In genomic region chr9:96556701-96557461, GRCh38 we compare ENCODE assay signal across 9 cellular contexts.
DNase-seq lines count a peak whose midpoint lies in the region; FAIRE-seq and TF ChIP-seq lines count a peak whose summit lies in the region.
"Had no signal": no experiment of that assay in that cellular context is flagged by ENCODE, and none has a peak within 500 bp of the region (broad histone marks: within the 10 kb centered on the region; RNA-seq: fewer than 3 reads in every experiment).

No MANE protein-coding gene starts in this region.

- no peaks in the 10 kb centered on the region for H3K23me2 ChIP-seq in H1 (ENCODE audit: low read depth, low read length)

- FAIRE-seq in H54 (lab: Jason Lieb, UNC) (peak; percentile 97), H1 (lab: Jason Lieb, UNC) (no peak)

- H3K9me3 Mint-ChIP-seq in activated naive CD4-positive, alpha-beta T cell treated with anti-CD3 and anti-CD28 coated beads, Interleukin-2, amount 10 ng/mL, durations not matched to agents 7 days and 5 days, result no peaks in the 10 kb centered on the region
- H3K9me3 Mint-ChIP-seq: nephron had no signal

- no peak for TF ChIP-seq RAD21 in H1 (IDR thresholded peaks at IDR 0.05 in 1 of 2, conservative IDR thresholded peaks at IDR 0.05 in 1 of 2; ENCODE audit: low read depth in 2 of 2, low read length in 2 of 2)

- H3K27ac Mint-ChIP-seq in activated naive CD4-positive, alpha-beta T cell treated with anti-CD3 and anti-CD28 coated beads, Interleukin-2, amount 10 ng/mL, durations not matched to agents 7 days and 5 days, result no peak overlapping the region
- H3K27ac Mint-ChIP-seq: nephron had no signal

- H3K4me2 ChIP-seq in H1 (ENCODE audit: insufficient read depth in 1 of 2, low read depth in 2 of 2, low read length in 2 of 2), result no peak overlapping the region

- H4K8ac ChIP-seq in H1 (ENCODE audit: extremely low read depth, insufficient read depth, low read length), result no peak overlapping the region

- intact Hi-C loops in stomach (cut with DNase I; ENCODE audit: low total_unique reads), result no loop called here

- H2BK20ac ChIP-seq in H1 (ENCODE audit: low read length), result no peak overlapping the region

- no peak overlapping the region for H2BK120ac ChIP-seq in H1 (replicated peaks; ENCODE audit: low read depth, low read length)

- peak overlapping the region; percentile 67 for H3K4ac ChIP-seq in H1 (replicated peaks; ENCODE audit: insufficient read length, low read depth, low read length)

- no peaks in the 10 kb centered on the region for H3K27me3 ChIP-seq in H1 (replicated peaks in 1 of 4; ENCODE audit: control insufficient read depth in 3 of 4, extremely low read depth in 1 of 4, insufficient read depth in 3 of 4, low read length in 3 of 4)
- H3K27me3 ChIP-seq in stomach, result no peaks in the 10 kb centered on the region

- H3K56ac ChIP-seq in H1 (replicated peaks; ENCODE audit: insufficient read length, low read depth, low read length), result peak overlapping the region; percentile 22

- peaks cover 2 to 7% of the 10 kb centered on the region in 2 experiments for H4K20me1 ChIP-seq in H1 (replicated peaks in 1 of 2; ENCODE audit: control insufficient read depth in 1 of 2, insufficient read depth in 2 of 2, low read length in 2 of 2)

- H2BK5ac ChIP-seq in H1 (ENCODE audit: low read depth, low read length), result no peak overlapping the region

- H3K9me3 ChIP-seq in H1 (ENCODE audit: insufficient read depth in 2 of 2, low read depth in 1 of 2, low read length in 1 of 2) (no peaks in the 10 kb centered on the region), stomach (no peaks in the 10 kb centered on the region)

- H4K91ac ChIP-seq in H1 (replicated peaks; ENCODE audit: insufficient read length, low read length), result no peak overlapping the region

- no peak overlapping the region for H2BK12ac ChIP-seq in H1 (ENCODE audit: low read depth, low read length)

- H3K27me3 Mint-ChIP-seq in activated naive CD4-positive, alpha-beta T cell treated with anti-CD3 and anti-CD28 coated beads, Interleukin-2, amount 10 ng/mL, durations not matched to agents 7 days and 5 days, result no peaks in the 10 kb centered on the region

- no peak overlapping the region for H2AFZ ChIP-seq in H1 (ENCODE audit: low read length)

- peak overlapping the region; percentile 27 for H3K23ac ChIP-seq in H1 (ENCODE audit: insufficient read length)

- peak; percentile 52 for DNase-seq in H54 (ENCODE audit: insufficient read length, low spot score)
- DNase-seq in H1 (ENCODE audit: low read depth in 1 of 2, low spot score in 2 of 2), result no peak
- DNase-seq in medulla oblongata (ENCODE audit: extremely low spot score), result peak; percentile 66
- no peak for DNase-seq in stomach
- DNase-seq in activated naive CD4-positive, alpha-beta T cell treated with anti-CD3 and anti-CD28 coated beads, Interleukin-2, amount 10 ng/mL, durations not matched to agents 7 days and 5 days, result no peak
- DNase-seq in NCI-H187 treated with DMSO at 0.1 percent for 48 hours (lab: John Stamatoyannopoulos, UW), result no peak
- no peak for DNase-seq in activated effector memory CD4-positive, alpha-beta T cell treated with anti-CD3 and anti-CD28 coated beads, Interleukin-2, amount 50 U/mL, for 16 hours
- DNase-seq in stimulated activated CD4-positive, alpha-beta T cell treated with anti-CD3 and anti-CD28 coated beads, Interleukin-2, amount 100 ng/mL, for 24 hours, result no peak

- TF ChIP-seq POLR2A in H54 (IDR thresholded peaks at IDR 0.05; ENCODE audit: low read depth, low read length), result 0 out of 2 replicates have a peak, but pooled peaks have one; percentile 15
- no peak for TF ChIP-seq POLR2A in H1 (IDR thresholded peaks at IDR 0.05; ENCODE audit: control extremely low read depth in 1 of 2, low read depth in 2 of 2, low read length in 2 of 2)
- no peak for TF ChIP-seq POLR2A in stomach (IDR thresholded peaks at IDR 0.05)

- peaks cover 3% of the 10 kb centered on the region; the same call in 1 of the 2 replicates for H3K79me1 ChIP-seq in H1 (ENCODE audit: low read depth, low read length)

- no peak overlapping the region for H3K9ac ChIP-seq in H1 (replicated peaks in 1 of 4; ENCODE audit: extremely low read depth in 1 of 4, low read depth in 3 of 4, low read length in 3 of 4)

- no peak overlapping the region for H3K4me3 Mint-ChIP-seq in activated naive CD4-positive, alpha-beta T cell treated with anti-CD3 and anti-CD28 coated beads, Interleukin-2, amount 10 ng/mL, durations not matched to agents 7 days and 5 days
- H3K4me3 Mint-ChIP-seq: nephron had no signal

- H3K14ac ChIP-seq in H1 (ENCODE audit: insufficient read length), result no peak overlapping the region

- peaks cover 2 to 8% (median 4%) of the 10 kb centered on the region in 4 experiments; a peak in 4 of 7 replicates for H3K4me1 ChIP-seq in H1 (replicated peaks in 1 of 4; ENCODE audit: control insufficient read depth in 3 of 4, insufficient read depth in 4 of 4, low read length in 3 of 4)
- peaks cover 0 to 24% (median 6%) of the 10 kb centered on the region in 4 donors for H3K4me1 ChIP-seq in stomach

- no peak overlapping the region for H4K5ac ChIP-seq in H1 (ENCODE audit: insufficient read length, low read depth, low read length)

- H3K36me3 ChIP-seq in H1 (ENCODE audit: control insufficient read depth in 2 of 4, insufficient read depth in 4 of 4, low read length in 3 of 4) (peaks cover 0 to under 1% (median under 1%) of the 10 kb centered on the region in 4 experiments; a peak in 1 of 8 replicates), stomach (peaks cover 0 to 22% (median 19%) of the 10 kb centered on the region in 4 donors)

- POLR2A ChIA-PET in H1 (lab: Charles Lee; ENCODE audit: partially characterized antibody), result interaction anchor here (1.0 to 1.6 kb wide), 2 partner anchors 10 to 17 kb away, joined by 3 read pairs; no protein-coding TSS in a partner anchor

- no peak overlapping the region for H3K27ac ChIP-seq in H1 (ENCODE audit: low read depth, low read length)
- H3K27ac ChIP-seq in stomach, result peak overlapping the region in 4 of 5 donors; percentile 27 to 63 (median 56)

- CTCF ChIA-PET in H1 (lab: Charles Lee; ENCODE audit: partially characterized antibody), result interaction anchor here (0.7 to 1.8 kb wide), 8 partner anchors 9 to 129 kb away, joined by 3 to 6 read pairs (median 3); no protein-coding TSS in a partner anchor
- CTCF ChIA-PET in activated naive CD4-positive, alpha-beta T cell treated with anti-CD3 and anti-CD28 coated beads, Interleukin-2, amount 10 ng/mL, durations not matched to agents 7 days and 5 days (lab: Charles Lee), result no interaction called here

- no peak overlapping the region for H2AK5ac ChIP-seq in H1 (ENCODE audit: low read depth, low read length)

- H3K36me3 Mint-ChIP-seq in activated naive CD4-positive, alpha-beta T cell treated with anti-CD3 and anti-CD28 coated beads, Interleukin-2, amount 10 ng/mL, durations not matched to agents 7 days and 5 days, result no peaks in the 10 kb centered on the region

- no peak overlapping the region for H2BK15ac ChIP-seq in H1 (ENCODE audit: low read length)

- no peaks in the 10 kb centered on the region for H3K79me2 ChIP-seq in H1 (ENCODE audit: control insufficient read depth in 1 of 2, insufficient read depth in 2 of 2, low read length in 2 of 2)

- H3K4me1 Mint-ChIP-seq in activated naive CD4-positive, alpha-beta T cell treated with anti-CD3 and anti-CD28 coated beads, Interleukin-2, amount 10 ng/mL, durations not matched to agents 7 days and 5 days, result no peaks in the 10 kb centered on the region

- TF ChIP-seq EP300 in H1 (IDR thresholded peaks at IDR 0.05; ENCODE audit: borderline replicate concordance in 1 of 2, low read depth in 2 of 2, low read length in 2 of 2) (no peak), stomach (IDR thresholded peaks at IDR 0.05) (no peak)

- no peak overlapping the region for H3K4me3 ChIP-seq in H1 (ENCODE audit: extremely low read depth in 1 of 4, insufficient read depth in 2 of 4, low read depth in 3 of 4, low read length in 4 of 4)
- H3K4me3 ChIP-seq in stomach, result no peak overlapping the region

- H3K18ac ChIP-seq in H1 (ENCODE audit: extremely low read depth, low read length), result 0 out of 2 replicates have a peak overlapping the region, but pooled peaks have one; percentile 25

- WGBS in H1 (ENCODE audit: extremely low coverage in 1 of 2, insufficient coverage in 1 of 2, insufficient read length in 1 of 2, insufficient replicate concordance in 2 of 2, low coverage in 1 of 2, low lambda C conversion rate in 2 of 2, missing lambda C conversion rate in 1 of 2), 2 experiments, result 82% methylated on average over 15 of the region's 15 CpGs; no CpG with 5 or more reads in 1 of the 2 experiments
- 79 to 90% (median 89%) methylated on average over 15 of the region's 15 CpGs for WGBS in stomach, 5 donors

- TF ChIP-seq CTCF in H1 (IDR thresholded peaks at IDR 0.05; ENCODE audit: control extremely low read depth in 1 of 3, insufficient read depth in 1 of 3, low read depth in 1 of 3, low read length in 3 of 3) (no peak), stomach (IDR thresholded peaks at IDR 0.05) (no peak)

TF ChIP-seq in H1, 55 proteins besides CTCF, POLR2A, EP300 and RAD21 (continues in another document):
- TF ChIP-seq CHD1 (IDR thresholded peaks at IDR 0.05; ENCODE audit: low read depth, low read length), result no peak
- TF ChIP-seq KDM4A (IDR thresholded peaks at IDR 0.05; ENCODE audit: low read depth, low read length, severe bottlenecking), result no peak
- TF ChIP-seq ZNF274 (IDR thresholded peaks at IDR 0.05; ENCODE audit: borderline replicate concordance, extremely low read depth, low read length), result no peak
- no peak for TF ChIP-seq BCL11A (IDR thresholded peaks at IDR 0.05; ENCODE audit: low read depth in 2 of 2, low read length in 2 of 2)
- no peak for TF ChIP-seq CREB1 (IDR thresholded peaks at IDR 0.05)
- no peak for TF ChIP-seq TAF1 (IDR thresholded peaks at IDR 0.05; ENCODE audit: low read depth, low read length)
- TF ChIP-seq CBX8 (IDR thresholded peaks at IDR 0.05; ENCODE audit: borderline replicate concordance, low read depth, low read length), result no peak
- no peak for TF ChIP-seq POU5F1 (IDR thresholded peaks at IDR 0.05; ENCODE audit: low read depth, low read length)
- no peak for TF ChIP-seq HDAC2 (IDR thresholded peaks at IDR 0.05; ENCODE audit: borderline replicate concordance in 1 of 2, low read depth in 2 of 2, low read length in 2 of 2)
- TF ChIP-seq RXRA (IDR thresholded peaks at IDR 0.05; ENCODE audit: insufficient read depth, low read depth, low read length), result no peak
- TF ChIP-seq SIRT6 (IDR thresholded peaks at IDR 0.05; ENCODE audit: low read length), result no peak
- no peak for TF ChIP-seq EGR1 (IDR thresholded peaks at IDR 0.05; ENCODE audit: borderline replicate concordance, low read depth, low read length)
- TF ChIP-seq TAF7 (optimal IDR thresholded peaks at IDR 0.05; ENCODE audit: borderline replicate concordance, low read depth, low read length), result no peak
- TF ChIP-seq KDM1A (IDR thresholded peaks at IDR 0.05; ENCODE audit: borderline replicate concordance, low read length), result no peak

Comparison
In these comparisons a context has a peak if more than half of its experiments do, and no peak if none do; other contexts are left out.
1. DNase-seq: peak in H54 (single experiment) and medulla oblongata (single experiment); none in H1 (0 of 2), stomach (single experiment), activated naive CD4-positive, alpha-beta T cell treated with anti-CD3 and anti-CD28 coated beads, Interleukin-2, amount 10 ng/mL, durations not matched to agents 7 days and 5 days (single experiment), NCI-H187 treated with DMSO at 0.1 percent for 48 hours (single experiment), activated effector memory CD4-positive, alpha-beta T cell treated with anti-CD3 and anti-CD28 coated beads, Interleukin-2, amount 50 U/mL, for 16 hours (single experiment) and stimulated activated CD4-positive, alpha-beta T cell treated with anti-CD3 and anti-CD28 coated beads, Interleukin-2, amount 100 ng/mL, for 24 hours (0 of 2).